ENCODE assay signal across 8 cellular contexts in genomic region chr19:45693168-45693788, GRCh38. TPM values are rescaled to one million over a fixed set of nuclear protein-coding genes. Genes with fewer than 3 reads are reported as not detected.
DNase-seq lines count a peak whose midpoint lies in the region; ATAC-seq and TF ChIP-seq lines count a peak whose summit lies in the region.

No MANE protein-coding gene starts in this region.

- H3K27me3 Mint-ChIP-seq in activated CD4-positive, alpha-beta memory T cell treated with anti-CD3 and anti-CD28 coated beads for 36 hours = no peaks in the 10 kb centered on the region
- H3K27me3 Mint-ChIP-seq in memory B cell = no peaks in the 10 kb centered on the region

- peak overlapping the region; percentile 97 for H3K4me3 Mint-ChIP-seq in activated CD4-positive, alpha-beta memory T cell treated with anti-CD3 and anti-CD28 coated beads for 36 hours
- H3K4me3 Mint-ChIP-seq in memory B cell = peak overlapping the region; percentile 97

- CTCF ChIA-PET in activated CD4-positive, alpha-beta memory T cell treated with anti-CD3 and anti-CD28 coated beads for 36 hours (lab: Charles Lee) = interaction anchor here (0.7 to 7.3 kb wide), 36 partner anchors 8 to 254 kb away, joined by 3 to 77 read pairs (median 5); partner anchors contain the start of genes EML2, FBXO46, GIPR and OPA3

- POLR2A ChIA-PET in activated CD4-positive, alpha-beta memory T cell treated with anti-CD3 and anti-CD28 coated beads for 36 hours (lab: Charles Lee) = interaction anchor here (0.6 to 4.1 kb wide), 6 partner anchors 12 to 1244 kb away, joined by 3 to 31 read pairs (median 9); partner anchors contain the start of gene FBXO46

- H3K9me3 Mint-ChIP-seq in activated CD4-positive, alpha-beta memory T cell treated with anti-CD3 and anti-CD28 coated beads for 36 hours = no peaks in the 10 kb centered on the region
- H3K9me3 Mint-ChIP-seq in memory B cell = no peaks in the 10 kb centered on the region

- H3K36me3 Mint-ChIP-seq in activated CD4-positive, alpha-beta memory T cell treated with anti-CD3 and anti-CD28 coated beads for 36 hours = peaks cover 33% of the 10 kb centered on the region
- H3K36me3 Mint-ChIP-seq in memory B cell = peaks cover 18% of the 10 kb centered on the region

- in situ Hi-C loops in ACHN (cut with HindIII; ENCODE audit: low pct_ligation_motif_present, low pct_unique_long_range_greater_than_20kb, low sequenced_read_pairs) = no loop called here

- H3K4me1 Mint-ChIP-seq in activated CD4-positive, alpha-beta memory T cell treated with anti-CD3 and anti-CD28 coated beads for 36 hours (ENCODE audit: low read depth) = peaks cover 23% of the 10 kb centered on the region
- H3K4me1 Mint-ChIP-seq in memory B cell = peaks cover 16% of the 10 kb centered on the region

- peak; percentile 91 for TF ChIP-seq CTCF in GM20000 (IDR thresholded peaks at IDR 0.05; ENCODE audit: extremely low read depth, missing control alignments)

- ATAC-seq in memory B cell (ENCODE audit: low read depth) (no peak), HG02973 (IDR thresholded peaks at IDR 0.05; ENCODE audit: unreplicated experiment) (no peak)

- intact Hi-C loops in activated CD4-positive, alpha-beta memory T cell treated with anti-CD3 and anti-CD28 coated beads for 36 hours (cut with micrococcal nuclease) = loop anchor here (5.0 kb wide), 3 partner anchors 81 to 186 kb away; partner anchors contain the start of gene VASP

- DNase-seq in ACHN = peak; percentile 70
- DNase-seq in GM20000 (ENCODE audit: low spot score) = peak; percentile 73
- peak; percentile 49 for DNase-seq in NCI-H460 (ENCODE audit: extremely low read depth, low read depth)
- peak; percentile 85 for DNase-seq in activated CD4-positive, alpha-beta memory T cell treated with anti-CD3 and anti-CD28 coated beads for 36 hours
- peak; percentile 68 for DNase-seq in effector CD8-positive, alpha-beta T cell (lab: John Stamatoyannopoulos, UW)
- peak; percentile 69 to 82 for DNase-seq in memory B cell (ENCODE audit: low spot score in 2 of 2)
- DNase-seq in stimulated activated CD8-positive, alpha-beta memory T cell treated with anti-CD3 and anti-CD28 coated beads, Interleukin-12 subunit alpha, Interleukin-12 subunit beta, amount 100 ng/mL, for 1 hour (ENCODE audit: low read depth) = peak; percentile 68

- H3K27ac Mint-ChIP-seq in activated CD4-positive, alpha-beta memory T cell treated with anti-CD3 and anti-CD28 coated beads for 36 hours = peak overlapping the region; percentile 94
- H3K27ac Mint-ChIP-seq in memory B cell = peak overlapping the region; percentile 96

RNA-seq across cellular contexts. Expression of gene QPCTL, which starts 0.8 kb away (rescaled TPM):
- 6.3 and 6.6 TPM in 2 replicates for total RNA-seq in NCI-H460 (2014; rRNA removed; shearing (Covaris generic))
- polyA plus RNA-seq in NCI-H460 (2014; cell fraction: nucleus; rRNA removed) = 12.5 and 37.3 TPM in 2 replicates
- 10 to 100 TPM; 13.8 to 16.8 TPM for total RNA-seq in activated CD4-positive, alpha-beta memory T cell treated with anti-CD3 and anti-CD28 coated beads for 36 hours

RNA-seq across cellular contexts. Expression of gene SNRPD2, which starts 1.5 kb away (rescaled TPM):
- total RNA-seq in NCI-H460 (2014; rRNA removed; shearing (Covaris generic)) = 213 and 246 TPM in 2 replicates
- 250 and 396 TPM in 2 replicates for polyA plus RNA-seq in NCI-H460 (2014; cell fraction: nucleus; rRNA removed)
- 100 to 1,000 TPM; 789 TPM for total RNA-seq in activated CD4-positive, alpha-beta memory T cell treated with anti-CD3 and anti-CD28 coated beads for 36 hours

RNA-seq across cellular contexts. Expression of gene GIPR, which starts 25.3 kb away (rescaled TPM):
- 0.69 and 1.1 TPM in 2 replicates for total RNA-seq in NCI-H460 (2014; rRNA removed; shearing (Covaris generic))
- 0.67 and 2.7 TPM in 2 replicates for polyA plus RNA-seq in NCI-H460 (2014; cell fraction: nucleus; rRNA removed)
- total RNA-seq in activated CD4-positive, alpha-beta memory T cell treated with anti-CD3 and anti-CD28 coated beads for 36 hours = 1 to 10 TPM; 6.6 to 8.3 TPM

RNA-seq across cellular contexts. Expression of gene FBXO46, which starts 37.4 kb away (rescaled TPM):
- total RNA-seq in NCI-H460 (2014; rRNA removed; shearing (Covaris generic)) = 9.8 and 11.5 TPM in 2 replicates
- polyA plus RNA-seq in NCI-H460 (2014; cell fraction: nucleus; rRNA removed) = 27.0 and 46.4 TPM in 2 replicates
- 10 to 100 TPM; 26.1 to 29.4 TPM for total RNA-seq in activated CD4-positive, alpha-beta memory T cell treated with anti-CD3 and anti-CD28 coated beads for 36 hours

RNA-seq across cellular contexts. Expression of gene MEIOSIN, which starts 40.0 kb away (rescaled TPM):
- total RNA-seq in NCI-H460 (2014; rRNA removed; shearing (Covaris generic)) = not detected in 2 replicates
- 0.43 TPM in 1 of 2 replicates, not detected in the other for polyA plus RNA-seq in NCI-H460 (2014; cell fraction: nucleus; rRNA removed)
- total RNA-seq in activated CD4-positive, alpha-beta memory T cell treated with anti-CD3 and anti-CD28 coated beads for 36 hours = not detected
